In the genomic region with DNA sequence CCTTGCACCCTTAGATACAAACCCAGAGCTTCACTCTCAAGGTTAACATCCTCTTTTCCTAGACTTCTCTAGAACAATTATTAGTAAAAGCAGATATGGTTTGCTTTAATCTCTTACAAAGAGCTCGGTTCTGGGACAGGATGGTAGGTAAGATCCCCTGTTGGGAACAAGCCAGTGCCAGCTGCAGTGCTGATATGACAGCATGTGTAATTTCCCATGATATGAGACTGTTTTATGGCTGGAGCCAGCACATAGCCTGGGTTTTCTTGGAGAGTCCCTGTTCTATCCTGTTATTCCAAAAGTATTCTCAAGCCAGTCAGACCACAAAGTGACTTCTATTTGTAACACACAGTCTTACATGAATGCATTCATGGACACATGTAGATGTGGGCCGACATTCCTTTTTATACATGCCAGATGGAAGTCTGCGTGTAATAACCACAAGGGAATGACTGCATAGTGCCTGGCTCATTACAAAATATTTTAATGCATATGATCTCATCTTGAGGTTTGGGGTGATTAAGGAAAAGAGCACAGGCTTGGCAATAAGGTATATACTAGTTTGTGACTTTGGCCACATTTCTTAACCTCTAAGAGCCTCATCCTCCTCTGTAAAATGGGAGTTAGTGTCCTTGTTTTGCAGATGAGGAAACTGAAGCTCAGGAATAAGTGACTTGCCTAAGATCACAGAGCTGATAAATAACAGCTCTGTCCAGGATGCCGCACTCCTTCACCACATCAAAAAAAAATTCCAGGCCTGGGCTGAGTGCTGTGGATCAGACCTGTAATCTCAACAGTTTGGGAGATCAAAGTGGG, we compare ENCODE assay signal across 11 cellular contexts. TPM values are rescaled to one million over a fixed set of nuclear protein-coding genes. Genes with fewer than 3 reads are reported as not detected.
DNase-seq lines count a peak whose midpoint lies in the region; ATAC-seq and TF ChIP-seq lines count a peak whose summit lies in the region.
"Had no signal": no experiment of that assay in that cellular context is flagged by ENCODE, and none has a peak within 500 bp of the region (broad histone marks: within the 10 kb centered on the region; RNA-seq: fewer than 3 reads in every experiment).

No MANE protein-coding gene starts in this region.

- POLR2A ChIA-PET in WTC11 (lab: Charles Lee) = no interaction called here

- H3K4me3 ChIP-seq in ACC112 (ENCODE audit: low read depth, low read length) = no peak overlapping the region; the same call in 1 of the 2 replicates
- H3K4me3 ChIP-seq: BLaER1 treated with 17β-estradiol and CSF1 and Interleukin-3, amounts not matched to agents 10 nM and 100 nM; tibial nerve had no signal

- TF ChIP-seq CTCF in brain (conservative IDR thresholded peaks at IDR 0.05) (no peak), WTC11 (IDR thresholded peaks at IDR 0.05) (no peak)

- H3K9me3 Mint-ChIP-seq in brain (peaks cover 0 to 5% (median 0%) of the 10 kb centered on the region in 5 experiments), WTC11 (no peaks in the 10 kb centered on the region)
- H3K9me3 Mint-ChIP-seq in effector memory CD8-positive, alpha-beta T cell = no peaks in the 10 kb centered on the region

- ATAC-seq in GM18511 (IDR thresholded peaks at IDR 0.05; ENCODE audit: unreplicated experiment) (no peak), GM21619 (IDR thresholded peaks at IDR 0.05; ENCODE audit: unreplicated experiment) (no peak), WTC11 (no peak)
- no peak for ATAC-seq in effector memory CD8-positive, alpha-beta T cell (replicated peaks)

- no peak overlapping the region for H2AFZ ChIP-seq in ACC112 (ENCODE audit: low read length, unreplicated experiment)

- peaks cover 51% of the 10 kb centered on the region for H3K4me1 Mint-ChIP-seq in brain
- H3K4me1 Mint-ChIP-seq in WTC11 = peaks cover 60% of the 10 kb centered on the region
- H3K4me1 Mint-ChIP-seq in effector memory CD8-positive, alpha-beta T cell (ENCODE audit: low read depth in 2 of 2) = no peaks in the 10 kb centered on the region

- H3K36me3 Mint-ChIP-seq in brain = peaks cover 11% of the 10 kb centered on the region
- peaks cover 5% of the 10 kb centered on the region; the same call in 1 of the 2 replicates for H3K36me3 Mint-ChIP-seq in WTC11
- H3K36me3 Mint-ChIP-seq in effector memory CD8-positive, alpha-beta T cell (ENCODE audit: insufficient read depth) = no peaks in the 10 kb centered on the region

- peaks cover 54% of the 10 kb centered on the region for H3K79me2 ChIP-seq in ACC112 (ENCODE audit: control insufficient read depth, insufficient read depth, low read length, unreplicated experiment)

- CTCF ChIA-PET in WTC11 (lab: Charles Lee) = interaction anchor here (0.5 to 2.3 kb wide), 4 partner anchors 9 to 522 kb away, joined by 3 to 8 read pairs (median 4); no protein-coding TSS in a partner anchor

- no peak overlapping the region for H3K4me3 Mint-ChIP-seq in brain
- H3K4me3 Mint-ChIP-seq in WTC11 = no peak overlapping the region
- H3K4me3 Mint-ChIP-seq in effector memory CD8-positive, alpha-beta T cell = no peak overlapping the region

- peaks cover 48% of the 10 kb centered on the region for H3K4me1 ChIP-seq in ACC112 (ENCODE audit: control insufficient read depth, insufficient read depth, low read length, unreplicated experiment)

- H3K27ac Mint-ChIP-seq in brain = peak overlapping the region in 4 of 5 experiments; percentile 47 to 85 (median 82)
- no peak overlapping the region for H3K27ac Mint-ChIP-seq in WTC11
- H3K27ac Mint-ChIP-seq in effector memory CD8-positive, alpha-beta T cell = no peak overlapping the region

- DNase-seq in LHCN-M2 (ENCODE audit: low read depth) = peak; percentile 97
- peak; percentile 97 for DNase-seq in kidney tubule cell (ENCODE audit: low spot score)
- DNase-seq in WTC11 (ENCODE audit: low spot score) = no peak
- no peak for DNase-seq in effector memory CD8-positive, alpha-beta T cell
- DNase-seq: NCI-H524 had no signal

- H3K27me3 Mint-ChIP-seq in brain = peaks cover 5% of the 10 kb centered on the region
- no peaks in the 10 kb centered on the region for H3K27me3 Mint-ChIP-seq in WTC11 (ENCODE audit: low read depth)
- peaks cover 8 to 30% of the 10 kb centered on the region in 2 donors for H3K27me3 Mint-ChIP-seq in effector memory CD8-positive, alpha-beta T cell

- H3K36me3 ChIP-seq in ACC112 (ENCODE audit: insufficient read depth, low read length) = peaks cover 5% of the 10 kb centered on the region; the same call in 1 of the 2 replicates
- H3K36me3 ChIP-seq: BLaER1 treated with 17β-estradiol and CSF1 and Interleukin-3, amounts not matched to agents 10 nM and 100 nM; tibial nerve had no signal

- peak overlapping the region; percentile 89 for H3K27ac ChIP-seq in ACC112 (ENCODE audit: low read depth, low read length)
- H3K27ac ChIP-seq: BLaER1 treated with 17β-estradiol and CSF1 and Interleukin-3, amounts not matched to agents 10 nM and 100 nM had no signal

- H3K27me3 ChIP-seq in ACC112 (ENCODE audit: insufficient read depth, low read length) = no peaks in the 10 kb centered on the region
- H3K27me3 ChIP-seq: BLaER1 treated with 17β-estradiol and CSF1 and Interleukin-3, amounts not matched to agents 10 nM and 100 nM; tibial nerve had no signal

TF ChIP-seq in WTC11, 78 proteins besides CTCF, POLR2A, EP300 and RAD21:
- TF ChIP-seq, protein P1, sequence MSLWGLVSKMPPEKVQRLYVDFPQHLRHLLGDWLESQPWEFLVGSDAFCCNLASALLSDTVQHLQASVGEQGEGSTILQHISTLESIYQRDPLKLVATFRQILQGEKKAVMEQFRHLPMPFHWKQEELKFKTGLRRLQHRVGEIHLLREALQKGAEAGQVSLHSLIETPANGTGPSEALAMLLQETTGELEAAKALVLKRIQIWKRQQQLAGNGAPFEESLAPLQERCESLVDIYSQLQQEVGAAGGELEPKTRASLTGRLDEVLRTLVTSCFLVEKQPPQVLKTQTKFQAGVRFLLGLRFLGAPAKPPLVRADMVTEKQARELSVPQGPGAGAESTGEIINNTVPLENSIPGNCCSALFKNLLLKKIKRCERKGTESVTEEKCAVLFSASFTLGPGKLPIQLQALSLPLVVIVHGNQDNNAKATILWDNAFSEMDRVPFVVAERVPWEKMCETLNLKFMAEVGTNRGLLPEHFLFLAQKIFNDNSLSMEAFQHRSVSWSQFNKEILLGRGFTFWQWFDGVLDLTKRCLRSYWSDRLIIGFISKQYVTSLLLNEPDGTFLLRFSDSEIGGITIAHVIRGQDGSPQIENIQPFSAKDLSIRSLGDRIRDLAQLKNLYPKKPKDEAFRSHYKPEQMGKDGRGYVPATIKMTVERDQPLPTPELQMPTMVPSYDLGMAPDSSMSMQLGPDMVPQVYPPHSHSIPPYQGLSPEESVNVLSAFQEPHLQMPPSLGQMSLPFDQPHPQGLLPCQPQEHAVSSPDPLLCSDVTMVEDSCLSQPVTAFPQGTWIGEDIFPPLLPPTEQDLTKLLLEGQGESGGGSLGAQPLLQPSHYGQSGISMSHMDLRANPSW (CRISPR knock-in tag; conservative IDR thresholded peaks at IDR 0.05; ENCODE audit: low read depth) = no peak
- TF ChIP-seq, protein P2, sequence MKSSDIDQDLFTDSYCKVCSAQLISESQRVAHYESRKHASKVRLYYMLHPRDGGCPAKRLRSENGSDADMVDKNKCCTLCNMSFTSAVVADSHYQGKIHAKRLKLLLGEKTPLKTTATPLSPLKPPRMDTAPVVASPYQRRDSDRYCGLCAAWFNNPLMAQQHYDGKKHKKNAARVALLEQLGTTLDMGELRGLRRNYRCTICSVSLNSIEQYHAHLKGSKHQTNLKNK (CRISPR knock-in tag; IDR thresholded peaks at IDR 0.05) = no peak
- no peak for TF ChIP-seq NR1H2 (CRISPR knock-in tag; IDR thresholded peaks at IDR 0.05)
- TF ChIP-seq, protein P3, sequence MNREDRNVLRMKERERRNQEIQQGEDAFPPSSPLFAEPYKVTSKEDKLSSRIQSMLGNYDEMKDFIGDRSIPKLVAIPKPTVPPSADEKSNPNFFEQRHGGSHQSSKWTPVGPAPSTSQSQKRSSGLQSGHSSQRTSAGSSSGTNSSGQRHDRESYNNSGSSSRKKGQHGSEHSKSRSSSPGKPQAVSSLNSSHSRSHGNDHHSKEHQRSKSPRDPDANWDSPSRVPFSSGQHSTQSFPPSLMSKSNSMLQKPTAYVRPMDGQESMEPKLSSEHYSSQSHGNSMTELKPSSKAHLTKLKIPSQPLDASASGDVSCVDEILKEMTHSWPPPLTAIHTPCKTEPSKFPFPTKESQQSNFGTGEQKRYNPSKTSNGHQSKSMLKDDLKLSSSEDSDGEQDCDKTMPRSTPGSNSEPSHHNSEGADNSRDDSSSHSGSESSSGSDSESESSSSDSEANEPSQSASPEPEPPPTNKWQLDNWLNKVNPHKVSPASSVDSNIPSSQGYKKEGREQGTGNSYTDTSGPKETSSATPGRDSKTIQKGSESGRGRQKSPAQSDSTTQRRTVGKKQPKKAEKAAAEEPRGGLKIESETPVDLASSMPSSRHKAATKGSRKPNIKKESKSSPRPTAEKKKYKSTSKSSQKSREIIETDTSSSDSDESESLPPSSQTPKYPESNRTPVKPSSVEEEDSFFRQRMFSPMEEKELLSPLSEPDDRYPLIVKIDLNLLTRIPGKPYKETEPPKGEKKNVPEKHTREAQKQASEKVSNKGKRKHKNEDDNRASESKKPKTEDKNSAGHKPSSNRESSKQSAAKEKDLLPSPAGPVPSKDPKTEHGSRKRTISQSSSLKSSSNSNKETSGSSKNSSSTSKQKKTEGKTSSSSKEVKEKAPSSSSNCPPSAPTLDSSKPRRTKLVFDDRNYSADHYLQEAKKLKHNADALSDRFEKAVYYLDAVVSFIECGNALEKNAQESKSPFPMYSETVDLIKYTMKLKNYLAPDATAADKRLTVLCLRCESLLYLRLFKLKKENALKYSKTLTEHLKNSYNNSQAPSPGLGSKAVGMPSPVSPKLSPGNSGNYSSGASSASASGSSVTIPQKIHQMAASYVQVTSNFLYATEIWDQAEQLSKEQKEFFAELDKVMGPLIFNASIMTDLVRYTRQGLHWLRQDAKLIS (CRISPR knock-in tag; IDR thresholded peaks at IDR 0.05; ENCODE audit: borderline replicate concordance) = no peak

RNA-seq across cellular contexts. Expression of a gene that starts 21.8 kb away (rescaled TPM):
- total RNA-seq in LHCN-M2 (2014; rRNA removed) = 65.3 and 68.0 TPM in 2 replicates
- 6.2 TPM for polyA plus RNA-seq in LHCN-M2 (2012)
- 17.6 TPM for polyA plus RNA-seq in brain (ENCODE audit: insufficient read depth, low read depth, low replicate concordance)
- total RNA-seq in WTC11 (2021) = 14.3 to 20.0 TPM (median 18.2 TPM) in 3 replicates

Comparison
In these comparisons a context has a peak if more than half of its experiments do, and no peak if none do; other contexts are left out.
1. DNase-seq: peak in LHCN-M2 (single experiment) and kidney tubule cell (single experiment); none in WTC11 (single experiment) and effector memory CD8-positive, alpha-beta T cell (0 of 3).
2. H3K27ac Mint-ChIP-seq: peak in brain (4 of 5); none in WTC11 (single experiment) and effector memory CD8-positive, alpha-beta T cell (0 of 2).